Comparison of ENCODE assay signal across 8 cellular contexts in the genomic region with DNA sequence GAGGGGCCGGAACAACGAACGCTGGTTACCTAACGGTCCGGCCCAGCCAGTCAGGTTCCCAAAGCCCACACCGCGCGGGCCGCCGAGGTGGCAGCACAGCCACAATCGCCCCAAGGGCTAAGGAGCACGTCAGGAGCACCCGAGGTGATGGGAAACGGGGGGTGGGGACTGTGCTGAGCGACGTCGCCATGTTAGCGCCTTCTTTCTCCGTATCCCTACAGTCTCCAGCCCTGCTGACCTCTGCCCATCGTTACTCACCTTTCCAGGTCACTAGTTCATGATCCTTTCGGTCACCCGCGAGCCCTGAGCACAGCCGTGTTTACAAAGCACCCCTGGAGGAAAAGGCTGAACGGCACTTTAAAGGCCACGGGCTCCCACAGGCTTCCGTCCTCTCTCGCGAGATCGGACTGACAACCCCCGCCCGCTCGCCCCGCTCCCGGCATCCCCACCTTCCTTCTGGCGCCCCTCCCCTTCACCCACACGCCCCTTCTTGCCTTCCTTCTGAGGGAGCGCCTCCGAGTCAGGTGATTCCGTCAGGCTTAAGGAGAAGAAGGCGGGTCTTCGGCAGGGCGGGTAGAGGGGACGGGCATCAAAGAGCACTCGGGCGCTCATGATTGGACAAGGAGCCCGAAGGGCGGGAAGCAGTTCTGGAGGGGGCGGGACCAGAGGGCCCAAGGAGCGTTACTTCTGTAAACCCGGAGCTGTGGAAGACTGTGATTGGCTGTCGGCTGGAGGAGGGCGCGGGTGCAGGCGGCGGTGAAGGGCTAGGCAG. TPM values are rescaled to one million over a fixed set of nuclear protein-coding genes. Genes with fewer than 3 reads are reported as not detected.
A peak's percentile ranks its signal among the peaks of the same experiment; 100 is the strongest.
DNase-seq lines count a peak whose midpoint lies in the region; ATAC-seq and TF ChIP-seq lines count a peak whose summit lies in the region.

Gene ATF2 (minus strand): TSS at position 412 of the 772 bp plus-strand sequence. CDS start 31,760 bp downstream, outside the sequence.

- CTCF ChIA-PET in activated B cell treated with CpG ODN at 0.5 μM for 24 hours (lab: Charles Lee) = no interaction called here

- peaks cover 7% of the 10 kb centered on the region for H3K4me1 ChIP-seq in smooth muscle cell (ENCODE audit: low read depth)

- TF ChIP-seq CTCF in activated B cell treated with CpG ODN at 0.5 μM for 24 hours (IDR thresholded peaks at IDR 0.05) (no peak), smooth muscle cell (IDR thresholded peaks at IDR 0.05; ENCODE audit: borderline replicate concordance, insufficient read depth, poor library complexity, severe bottlenecking) (no peak)

- peak; percentile 66 for TF ChIP-seq POLR2A in GM18951 (IDR thresholded peaks at IDR 0.05; ENCODE audit: extremely low read depth, insufficient read depth, insufficient read length)

- H3K4me3 ChIP-seq in smooth muscle cell = peak within 1 kb of the TSS; percentile 94

- DNase-seq in AG08395 (ENCODE audit: low spot score) (peak; percentile 98), NCI-H345 (lab: John Stamatoyannopoulos, UW) (peak; percentile 100), activated B cell treated with CpG ODN at 0.5 μM for 24 hours (peak; percentile 87), caudate nucleus (lab: John Stamatoyannopoulos, UW) (peak; percentile 74 to 100 (median 97)), iPS-NIHi7 (ENCODE audit: extremely low spot score) (peak; percentile 97), smooth muscle cell (lab: John Stamatoyannopoulos, UW; ENCODE audit: unreplicated experiment) (peak; percentile 89)

- no peaks in the 10 kb centered on the region for H3K9me3 Mint-ChIP-seq in activated B cell treated with CpG ODN at 0.5 μM for 24 hours

- H3K27me3 Mint-ChIP-seq in activated B cell treated with CpG ODN at 0.5 μM for 24 hours = no peaks in the 10 kb centered on the region

- peak within 1 kb of the TSS; percentile 99 for H3K9ac ChIP-seq in smooth muscle cell (ENCODE audit: low read depth)

- peaks cover 43% of the 10 kb centered on the region for H3K4me1 Mint-ChIP-seq in activated B cell treated with CpG ODN at 0.5 μM for 24 hours

- H3F3A ChIP-seq in smooth muscle cell (ENCODE audit: low read depth) = no peaks in the 10 kb centered on the region

- H2AFZ ChIP-seq in smooth muscle cell (ENCODE audit: low read depth) = peak within 1 kb of the TSS; percentile 97

- peak within 1 kb of the TSS; percentile 98 for H3K4me2 ChIP-seq in smooth muscle cell

- peaks cover 54% of the 10 kb centered on the region for H3K79me2 ChIP-seq in smooth muscle cell (ENCODE audit: low read depth)

- ATAC-seq in HG03196 (IDR thresholded peaks at IDR 0.05; ENCODE audit: unreplicated experiment) = peak; percentile 98
- peak; percentile 92 for ATAC-seq in activated B cell treated with CpG ODN at 0.5 μM for 24 hours (ENCODE audit: low read depth)

- H3K27ac Mint-ChIP-seq in activated B cell treated with CpG ODN at 0.5 μM for 24 hours = peak within 1 kb of the TSS; percentile 99

- intact Hi-C loops in activated B cell treated with CpG ODN at 0.5 μM for 24 hours (cut with micrococcal nuclease) = loop anchor here (1.0 to 10.0 kb wide), 8 partner anchors 13 to 1201 kb away; partner anchors contain the start of genes ATP5MC3, GPR155, LNPK and OLA1

- no peaks in the 10 kb centered on the region for H3K27me3 ChIP-seq in smooth muscle cell (ENCODE audit: low read depth)

- in situ Hi-C loops in GM18951 (cut with MboI; ENCODE audit: low sequenced_read_pairs, unreplicated experiment) = no loop called here

- no peaks in the 10 kb centered on the region for H3K9me3 ChIP-seq in smooth muscle cell (replicated peaks; ENCODE audit: low read depth)

- POLR2A ChIA-PET in activated B cell treated with CpG ODN at 0.5 μM for 24 hours (lab: Charles Lee) = interaction anchor here (0.7 to 1.6 kb wide), 7 partner anchors 10 to 1204 kb away, joined by 3 to 19 read pairs (median 4); no protein-coding TSS in a partner anchor

- peaks cover 17% of the 10 kb centered on the region for H3K36me3 Mint-ChIP-seq in activated B cell treated with CpG ODN at 0.5 μM for 24 hours (ENCODE audit: low read depth)

- 1% methylated on average over 51 of the region's 56 CpGs for WGBS in smooth muscle cell (ENCODE audit: low lambda C conversion rate)

- no peaks in the 10 kb centered on the region for H3K36me3 ChIP-seq in smooth muscle cell (ENCODE audit: low read depth)

- H3K27ac ChIP-seq in caudate nucleus (ENCODE audit: low read depth, low read length) = peak within 1 kb of the TSS; percentile 97
- peak within 1 kb of the TSS; percentile 92 for H3K27ac ChIP-seq in smooth muscle cell (ENCODE audit: low read depth)

- peaks cover 38% of the 10 kb centered on the region for H4K20me1 ChIP-seq in smooth muscle cell (ENCODE audit: low read depth)

- peak within 1 kb of the TSS; percentile 100 for H3K4me3 Mint-ChIP-seq in activated B cell treated with CpG ODN at 0.5 μM for 24 hours

RNA-seq across cellular contexts. Expression of gene ATF2, which starts in this region (rescaled TPM):
- total RNA-seq in activated B cell treated with CpG ODN at 0.5 μM for 24 hours (49.0 and 59.9 TPM in 2 replicates), smooth muscle cell (59.6 and 72.5 TPM in 2 replicates)
- 17.8 and 28.0 TPM in 2 replicates for polyA plus RNA-seq in smooth muscle cell

Comparison
In these comparisons a context has a peak if more than half of its experiments do, and no peak if none do; other contexts are left out.
1. Peak in every context shown above with its lines: DNase-seq, ATAC-seq, H3K4me3 ChIP-seq and H3K27ac ChIP-seq.